Comparison of ENCODE assay signal across 9 cellular contexts in genomic region chr3:141386611-141387110, GRCh38. TPM values are rescaled to one million over a fixed set of nuclear protein-coding genes. Genes with fewer than 3 reads are reported as not detected.
DNase-seq lines count a peak whose midpoint lies in the region; ATAC-seq, FAIRE-seq and TF ChIP-seq lines count a peak whose summit lies in the region.
"Had no signal": no experiment of that assay in that cellular context is flagged by ENCODE, and none has a peak within 500 bp of the region (broad histone marks: within the 10 kb centered on the region; RNA-seq: fewer than 3 reads in every experiment).

No MANE protein-coding gene starts in this region.

- H4K20me1 ChIP-seq in GM12878 (ENCODE audit: control insufficient read depth, insufficient read depth): no peaks in the 10 kb centered on the region

- peak overlapping the region; percentile 95 for H3K4me2 ChIP-seq in GM12878 (ENCODE audit: control insufficient read depth, insufficient read depth)

- H3K4me3 Mint-ChIP-seq in neural crest cell: no peak overlapping the region
- H3K4me3 Mint-ChIP-seq: central memory CD8-positive, alpha-beta T cell had no signal

- H3K27me3 Mint-ChIP-seq in neural crest cell (ENCODE audit: low read depth): no peaks in the 10 kb centered on the region
- H3K27me3 Mint-ChIP-seq: central memory CD8-positive, alpha-beta T cell had no signal

- BruUV-seq in GM12878 (replicated peaks; lab: Mats Ljungman, UMichigan): no TSS peak

- peaks cover 96% of the 10 kb centered on the region for H3K79me2 ChIP-seq in GM12878 (ENCODE audit: control insufficient read depth, insufficient read depth, low read length)

- H3K27me3 ChIP-seq in GM12878 (replicated peaks in 1 of 2; ENCODE audit: control insufficient read depth in 2 of 2, insufficient read depth in 2 of 2, low read length in 1 of 2): no peaks in the 10 kb centered on the region

- no peak for TF ChIP-seq RAD21 in GM12878 (IDR thresholded peaks at IDR 0.05; ENCODE audit: insufficient read depth, low read depth, low read length)

- H3K4me1 Mint-ChIP-seq in neural crest cell: peaks cover 41% of the 10 kb centered on the region

- ATAC-seq in HG03439 (IDR thresholded peaks at IDR 0.05; ENCODE audit: unreplicated experiment): peak; percentile 26
- peak; percentile 58 for ATAC-seq in GM12878

- 2% methylated on average over 5 of the region's 5 CpGs for WGBS in GM12878 (ENCODE audit: insufficient coverage, insufficient replicate concordance, low lambda C conversion rate, missing lambda C conversion rate)

- SMC1A ChIA-PET in GM12878 (lab: Charles Lee; ENCODE audit: uncharacterized antibody, unreplicated experiment): interaction anchor here (0.7 to 19.8 kb wide), 13 partner anchors 10 to 82 kb away, joined by 3 to 573 read pairs (median 34); partner anchors contain the start of gene ZBTB38

- H3K36me3 Mint-ChIP-seq in neural crest cell (ENCODE audit: low read depth): peaks cover 7% of the 10 kb centered on the region

- intact Hi-C loops in GM12878 (cut with micrococcal nuclease; ENCODE audit: unreplicated experiment): no loop called here

- POLR2A ChIA-PET in GM12878 (lab: Charles Lee): interaction anchor here (1.0 to 18.5 kb wide), 11 partner anchors 7 to 54 kb away, joined by 3 to 453 read pairs (median 8); no protein-coding TSS in a partner anchor

- peaks cover 30% of the 10 kb centered on the region for H3K4me1 ChIP-seq in GM12878 (ENCODE audit: control insufficient read depth, insufficient read depth, low read length)

- FAIRE-seq in GM12892 (lab: Jason Lieb, UNC): peak; percentile 90
- no peak for FAIRE-seq in GM12878 (lab: Jason Lieb, UNC)

- H3K27ac ChIP-seq in GM12878 (ENCODE audit: control insufficient read depth, insufficient read depth): peak overlapping the region; percentile 94

- DNase-seq in GM12892 (ENCODE audit: insufficient read length) (no peak), GM12878 (ENCODE audit: low read depth, low spot score) (no peak), neural crest cell (ENCODE audit: low read depth, low spot score) (no peak), mucosa of gallbladder (ENCODE audit: low spot score) (no peak), UCSD-AML1 (lab: John Stamatoyannopoulos, UW; ENCODE audit: unreplicated experiment) (no peak), iPS-NIHi11 (ENCODE audit: low spot score) (no peak), DMS79 treated with DMSO at 0.1 percent for 48 hours (lab: John Stamatoyannopoulos, UW) (no peak)

- TF ChIP-seq CTCF in GM12878 (IDR thresholded peaks at IDR 0.05 in 2 of 3, conservative IDR thresholded peaks at IDR 0.05 in 1 of 3; ENCODE audit: control insufficient read depth in 2 of 3, extremely low read depth in 1 of 3, insufficient read depth in 1 of 3, low read depth in 3 of 3, low read length in 3 of 3) (no peak), neural crest cell (conservative IDR thresholded peaks at IDR 0.05) (no peak)

- TF ChIP-seq POLR2A in GM12892 (IDR thresholded peaks at IDR 0.05; ENCODE audit: low read depth, low read length): peak; percentile 83
- TF ChIP-seq POLR2A in GM12878 (IDR thresholded peaks at IDR 0.05; ENCODE audit: low read depth, low read length): peak; percentile 93

- CTCF ChIA-PET in GM12878 (lab: Yijun Ruan, JAX): interaction anchor here (1.0 to 7.0 kb wide), 14 partner anchors 11 to 81 kb away, joined by 3 to 87 read pairs (median 10); no protein-coding TSS in a partner anchor

- H3K9ac ChIP-seq in GM12878 (ENCODE audit: control insufficient read depth, insufficient read depth, low read length): peak overlapping the region; percentile 76

- H3K27ac Mint-ChIP-seq in neural crest cell (ENCODE audit: unreplicated experiment): peak overlapping the region; percentile 86

- H3K9me3 Mint-ChIP-seq in neural crest cell: no peaks in the 10 kb centered on the region
- H3K9me3 Mint-ChIP-seq: central memory CD8-positive, alpha-beta T cell had no signal

- no peaks in the 10 kb centered on the region for H3K9me3 ChIP-seq in GM12878 (replicated peaks; ENCODE audit: control insufficient read depth, insufficient read depth, low read length)

- no peak for TF ChIP-seq EP300 in GM12878 (IDR thresholded peaks at IDR 0.05; ENCODE audit: borderline replicate concordance in 1 of 2, control insufficient read depth in 1 of 2, low read depth in 2 of 2, low read length in 2 of 2)

- no peaks in the 10 kb centered on the region for H3K36me3 ChIP-seq in GM12878 (ENCODE audit: control insufficient read depth in 2 of 2, insufficient read depth in 2 of 2, low read length in 1 of 2)

- in situ Hi-C loops in GM12878 (cut with MboI): no loop called here

- RAD21 ChIA-PET in GM12878 (lab: Charles Lee; ENCODE audit: unreplicated experiment): interaction anchor here (0.6 to 14.4 kb wide), 14 partner anchors 6 to 75 kb away, joined by 3 to 387 read pairs (median 18); no protein-coding TSS in a partner anchor

- H3K4me3 ChIP-seq in GM12878: peak overlapping the region; percentile 67

- H2AFZ ChIP-seq in GM12878 (ENCODE audit: control insufficient read depth, low read depth, low read length): peak overlapping the region; percentile 59

TF ChIP-seq in GM12878, 131 proteins besides CTCF, POLR2A, EP300 and RAD21 (continues in another document):
- TF ChIP-seq RB1 (IDR thresholded peaks at IDR 0.05; ENCODE audit: borderline replicate concordance) (no peak), HDAC2 (IDR thresholded peaks at IDR 0.05) (no peak), SMARCA5 (IDR thresholded peaks at IDR 0.05) (peak; percentile 65; the same call in 1 of the 2 replicates), POLR2AphosphoS5 (IDR thresholded peaks at IDR 0.05; ENCODE audit: low read length) (peak; percentile 66; the same call in 1 of the 2 replicates), CEBPZ (IDR thresholded peaks at IDR 0.05; ENCODE audit: low read depth, low read length) (no peak), SMAD5 (IDR thresholded peaks at IDR 0.05; ENCODE audit: low read depth) (peak; percentile 67; the same call in 1 of the 2 replicates), NFXL1 (IDR thresholded peaks at IDR 0.05; ENCODE audit: borderline replicate concordance) (no peak), MXI1 (IDR thresholded peaks at IDR 0.05; ENCODE audit: low read depth, low read length) (0 out of 2 replicates have a peak, but pooled peaks have one; percentile 62), IRF4 (IDR thresholded peaks at IDR 0.05; ENCODE audit: low read depth, low read length) (0 out of 2 replicates have a peak, but pooled peaks have one; percentile 36), HDGF (IDR thresholded peaks at IDR 0.05) (peak; percentile 21; the same call in 1 of the 2 replicates), YY1 (IDR thresholded peaks at IDR 0.05; ENCODE audit: low read depth, low read length) (peak; percentile 86), POU2F2 (IDR thresholded peaks at IDR 0.05; ENCODE audit: borderline replicate concordance, low read depth, low read length) (peak; percentile 64; the same call in 1 of the 3 replicates), GATAD2B (conservative IDR thresholded peaks at IDR 0.05; ENCODE audit: low read depth) (no peak), CREM (IDR thresholded peaks at IDR 0.05; ENCODE audit: low read depth) (peak; percentile 46; the same call in 1 of the 2 replicates)

RNA-seq across cellular contexts. Expression of gene ZBTB38, which starts 18.4 kb away (rescaled TPM):
- 101 TPM for polyA plus RNA-seq in GM12892 (2012; ENCODE audit: missing spikeins)
- 322 and 349 TPM in 2 replicates for total RNA-seq in GM12878 (2013; cell fraction: nucleolus; rRNA removed)
- total RNA-seq in GM12878 (2014; rRNA removed) (99.6 and 121 TPM in 2 replicates), GM12878 (2014; rRNA removed; fragmentation: Illumina TruSeq; extraction: Trizol) (115 and 120 TPM in 2 replicates), GM12878 (2021) (107 TPM in 2 replicates), neural crest cell (27.9 and 28.1 TPM in 2 replicates), mucosa of gallbladder (159 TPM)
- polyA plus RNA-seq in GM12878 (2011; ENCODE audit: low read depth): 41.0 TPM
- polyA plus RNA-seq in GM12878 (2011; rRNA removed) (63.3 and 66.4 TPM in 2 replicates), GM12878 (2014; fragmentation: Illumina TruSeq; extraction: Trizol) (91.5 and 109 TPM in 2 replicates), GM12878 (2014; fragmentation: Nextera tagmentation; extraction: Ambion mirVana) (10 to 100 TPM; 34.2 to 53.6 TPM), GM12878 (2014; rRNA removed) (45.4 and 50.3 TPM in 2 replicates), GM12878 (2016; fragmentation: Nextera tagmentation; extraction: Ambion mirVana) (10 to 100 TPM; 85.8 to 97.5 TPM)
- 39.5 and 46.7 TPM in 2 replicates for polyA plus RNA-seq in GM12878 (2011; cell fraction: cytosol; rRNA removed)
- 79.0 and 87.0 TPM in 2 replicates for polyA plus RNA-seq in GM12878 (2011; cell fraction: nucleus; rRNA removed)
- 34.3 and 59.6 TPM in 2 replicates for polyA plus RNA-seq in GM12878 (2012)
- polyA minus RNA-seq in GM12878 (2011; rRNA and poly(A)+ RNA removed): 168 and 259 TPM in 2 replicates
- 57.7 and 59.8 TPM in 2 replicates for polyA minus RNA-seq in GM12878 (2011; cell fraction: cytosol; rRNA and poly(A)+ RNA removed)
- 151 and 195 TPM in 2 replicates for polyA minus RNA-seq in GM12878 (2011; cell fraction: nucleus; rRNA and poly(A)+ RNA removed)
